Comparison of ENCODE assay signal across 8 cellular contexts in genomic region chr12:3752741-3753486, GRCh38. TPM values are rescaled to one million over a fixed set of nuclear protein-coding genes. Genes with fewer than 3 reads are reported as not detected.
A peak's percentile ranks its signal among the peaks of the same experiment; 100 is the strongest.
DNase-seq lines count a peak whose midpoint lies in the region; ATAC-seq and TF ChIP-seq lines count a peak whose summit lies in the region.

TSS of gene CRACR2A (minus strand) at chr12:3753109. CDS start at chr12:3696999, 56,110 bp downstream.

- ATAC-seq in GM18511 (IDR thresholded peaks at IDR 0.05; ENCODE audit: unreplicated experiment) (peak; percentile 87), HG03025 (IDR thresholded peaks at IDR 0.05; ENCODE audit: low FRiP score, unreplicated experiment) (peak; percentile 85)

- H3K36me3 Mint-ChIP-seq in osteocyte (ENCODE audit: unreplicated experiment), result no peaks in the 10 kb centered on the region

- peak within 1 kb of the TSS in 3 of 4 donors; percentile 82 to 87 (median 84) for H3K27ac ChIP-seq in tibial nerve

- H3K27me3 Mint-ChIP-seq in osteocyte (ENCODE audit: unreplicated experiment), result peaks cover 31% of the 10 kb centered on the region

- H3K4me3 Mint-ChIP-seq in osteocyte (ENCODE audit: unreplicated experiment), result peak within 1 kb of the TSS; percentile 24

- peaks cover 0 to 16% of the 10 kb centered on the region in 2 donors for H3K27me3 ChIP-seq in tibial nerve

- peaks cover 0 to 1% (median 0%) of the 10 kb centered on the region in 3 donors for H3K36me3 ChIP-seq in tibial nerve

- WGBS in tibial nerve, 2 donors, result 8 to 12% methylated on average over 25 to 28 of the region's 62 CpGs

- no peak for TF ChIP-seq POLR2A in tibial nerve (IDR thresholded peaks at IDR 0.05)

- no peak within 1 kb of the TSS for H3K27ac Mint-ChIP-seq in osteocyte (ENCODE audit: unreplicated experiment)

- H3K9me3 ChIP-seq in tibial nerve, result no peaks in the 10 kb centered on the region

- no peaks in the 10 kb centered on the region for H3K9me3 Mint-ChIP-seq in osteocyte (ENCODE audit: unreplicated experiment)

- H3K4me1 ChIP-seq in tibial nerve, result peaks cover 0 to 32% (median 2%) of the 10 kb centered on the region in 4 donors

- peaks cover 7% of the 10 kb centered on the region for H3K4me1 Mint-ChIP-seq in osteocyte (ENCODE audit: unreplicated experiment)

- no peak for TF ChIP-seq EP300 in tibial nerve (IDR thresholded peaks at IDR 0.05)

- peak; percentile 15 for TF ChIP-seq CTCF in fibroblast of pulmonary artery (IDR thresholded peaks at IDR 0.05; ENCODE audit: low read length, missing control alignments)
- peak; percentile 51 for TF ChIP-seq CTCF in osteocyte (IDR thresholded peaks at IDR 0.05)
- peak; percentile 21 to 72 (median 52) for TF ChIP-seq CTCF in tibial nerve (IDR thresholded peaks at IDR 0.05)

- H3K4me3 ChIP-seq in fibroblast of pulmonary artery (replicated peaks; ENCODE audit: low read depth, low read length) (peak within 1 kb of the TSS; percentile 48), tibial nerve (peak within 1 kb of the TSS; percentile 25 to 68 (median 47))

- DNase-seq in 8988T (peak; percentile 72), NOMO-1 (lab: John Stamatoyannopoulos, UW; ENCODE audit: unreplicated experiment in 2 of 2) (peak; percentile 72 to 80), activated T-cell treated with anti-CD3 and anti-CD28 coated beads for 1 hour (ENCODE audit: low read depth) (peak; percentile 72), fibroblast of pulmonary artery (ENCODE audit: low read depth) (peak; percentile 62), osteocyte (ENCODE audit: extremely low spot score, unreplicated experiment) (peak; percentile 85), tibial nerve (ENCODE audit: low spot score in 2 of 2) (peak; percentile 18)

RNA-seq across cellular contexts. Expression of gene CRACR2A, which starts in this region (rescaled TPM):
- 0.08 and 0.13 TPM in 2 replicates for total RNA-seq in osteocyte
- 1 to 10 TPM; 2.6 to 6.3 (median 4.2) TPM for total RNA-seq in tibial nerve

Comparison
In these comparisons a context has a peak if more than half of its experiments do, and no peak if none do; other contexts are left out.
1. Peak in every context shown above with its lines: DNase-seq, ATAC-seq, H3K4me3 ChIP-seq and H3K27ac ChIP-seq.
2. Peak in DNase-seq in osteocyte; RNA of the gene not detected or under 1 TPM.
3. DNase-seq: peak in every context shown above with its lines; median percentile 85 in osteocyte; 76 in NOMO-1; 72 in 8988T; 72 in activated T-cell treated with anti-CD3 and anti-CD28 coated beads for 1 hour; 62 in fibroblast of pulmonary artery; 18 in tibial nerve.